Comparison of ENCODE assay signal across 17 cellular contexts in the genomic region with DNA sequence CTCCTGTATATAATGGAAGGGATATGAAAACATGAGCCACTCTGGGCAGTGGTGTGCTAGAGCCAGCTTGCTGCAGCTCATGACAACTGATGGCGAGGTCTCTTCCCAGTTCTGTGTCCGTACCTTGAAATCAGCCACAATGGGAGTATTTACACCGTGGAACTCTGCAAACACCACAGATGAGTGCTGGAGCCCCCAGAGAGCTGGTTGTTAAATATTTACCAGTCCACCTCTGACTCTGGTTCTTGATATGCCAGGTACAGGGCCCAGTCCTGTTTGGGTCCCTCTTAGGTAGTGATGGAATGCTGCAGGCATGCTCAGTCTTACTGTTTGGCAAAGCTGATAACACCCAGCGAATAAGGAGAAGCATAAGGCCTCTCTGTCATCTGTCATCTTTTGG.
DNase-seq lines count a peak whose midpoint lies in the region; ATAC-seq, FAIRE-seq and TF ChIP-seq lines count a peak whose summit lies in the region.
"Had no signal": no experiment of that assay in that cellular context is flagged by ENCODE, and none has a peak within 500 bp of the region (broad histone marks: within the 10 kb centered on the region; RNA-seq: fewer than 3 reads in every experiment).

No MANE protein-coding gene starts in this region.

- H4K20me1 ChIP-seq in HCT116 (ENCODE audit: insufficient read depth), result no peaks in the 10 kb centered on the region
- no peaks in the 10 kb centered on the region for H4K20me1 ChIP-seq in mammary epithelial cell (ENCODE audit: insufficient read depth, low read length)

- H3K79me2 ChIP-seq in HCT116 (ENCODE audit: insufficient read depth, low read length), result no peaks in the 10 kb centered on the region
- H3K79me2 ChIP-seq in mammary epithelial cell (ENCODE audit: insufficient read depth, low read length), result no peaks in the 10 kb centered on the region

- RAD21 ChIA-PET in HCT116 (lab: Charles Lee; ENCODE audit: low non-redundant PET in 1 of 2, low total read pairs in 2 of 2, uncharacterized antibody in 2 of 2, unreplicated experiment in 2 of 2), result no interaction called here

- peak overlapping the region in 1 of 2 experiments; percentile 14; a peak in 1 of 6 replicates for H3K27ac ChIP-seq in A549
- no peak overlapping the region for H3K27ac ChIP-seq in HCT116 (ENCODE audit: low read depth, low read length)
- peak overlapping the region; percentile 91 for H3K27ac ChIP-seq in mammary epithelial cell (ENCODE audit: insufficient read depth, low read depth, low read length)
- H3K27ac ChIP-seq in lower lobe of right lung, result no peak overlapping the region
- H3K27ac ChIP-seq: KMS-11, SJCRH30 had no signal

- TF ChIP-seq POLR2A in A549 (IDR thresholded peaks at IDR 0.05; ENCODE audit: low read length) (no peak), HCT116 (IDR thresholded peaks at IDR 0.05; ENCODE audit: borderline replicate concordance, extremely low read depth, insufficient read depth, insufficient read length) (no peak)

- H3K9me3 ChIP-seq in A549 (0 out of 3 replicates have a peak, but pooled peaks cover 6% of the 10 kb centered on the region), HCT116 (ENCODE audit: control insufficient read depth in 1 of 2, insufficient read depth in 1 of 2, low read depth in 1 of 2, low read length in 2 of 2) (no peaks in the 10 kb centered on the region), mammary epithelial cell (replicated peaks; ENCODE audit: insufficient read depth, low read length) (peaks cover 11% of the 10 kb centered on the region), lower lobe of right lung (no peaks in the 10 kb centered on the region)
- H3K9me3 ChIP-seq: MG63, SJCRH30 had no signal

- BruUV-seq in HCT116 (replicated peaks; lab: Mats Ljungman, UMichigan) (no TSS peak), mammary epithelial cell (replicated peaks; lab: Mats Ljungman, UMichigan) (TSS peak; percentile 93)

- TF ChIP-seq CTCF in A549 (IDR thresholded peaks at IDR 0.05) (no peak), HCT116 (IDR thresholded peaks at IDR 0.05 in 2 of 3, conservative IDR thresholded peaks at IDR 0.05 in 1 of 3; ENCODE audit: borderline replicate concordance in 1 of 3, insufficient read depth in 1 of 3, low read depth in 2 of 3, low read length in 2 of 3) (no peak), mammary epithelial cell (conservative IDR thresholded peaks at IDR 0.05 in 1 of 2, IDR thresholded peaks at IDR 0.05 in 1 of 2; ENCODE audit: extremely low read depth in 1 of 2, insufficient read depth in 1 of 2, low read depth in 1 of 2, low read length in 2 of 2) (no peak), lower lobe of right lung (IDR thresholded peaks at IDR 0.05) (no peak)

- in situ Hi-C loops in mammary epithelial cell (cut with MboI; ENCODE audit: low sequenced_read_pairs in 2 of 2), result no loop called here

- FAIRE-seq in A549 (lab: Jason Lieb, UNC) (no peak), frontal cortex (lab: Jason Lieb, UNC) (no peak)
- FAIRE-seq: D721Med had no signal

- dilution Hi-C loops in mammary epithelial cell (cut with HindIII; ENCODE audit: low sequenced_read_pairs), result no loop called here

- POLR2A ChIA-PET in A549 (lab: Yijun Ruan, JAX) (no interaction called here), HCT116 (lab: Charles Lee) (interaction anchor here (0.5 kb wide), 1 partner anchor 29 kb away, joined by 6 read pairs; no protein-coding TSS in a partner anchor)

- CTCF ChIA-PET in A549 (lab: Yijun Ruan, JAX), result interaction anchor here (0.9 to 1.4 kb wide), 3 partner anchors 10 to 24 kb away, joined by 3 read pairs; no protein-coding TSS in a partner anchor
- CTCF ChIA-PET in HCT116 (lab: Charles Lee), result no interaction called here
- CTCF ChIA-PET in mammary epithelial cell (lab: Charles Lee; ENCODE audit: low non-redundant PET), result interaction anchor here (0.6 to 0.8 kb wide), 3 partner anchors 67 to 299 kb away, joined by 3 to 12 read pairs (median 5); no protein-coding TSS in a partner anchor

- H2AFZ ChIP-seq in HCT116 (ENCODE audit: low read depth, low read length, poor library complexity, severe bottlenecking) (no peak overlapping the region), mammary epithelial cell (ENCODE audit: low read depth, low read length) (peak overlapping the region; percentile 85)

- H3K4me2 ChIP-seq in A549 (peak overlapping the region; percentile 17; the same call in 2 of the 3 replicates), HCT116 (ENCODE audit: low read length) (peak overlapping the region; percentile 18), mammary epithelial cell (ENCODE audit: insufficient read depth, low read depth, low read length) (peak overlapping the region; percentile 25)
- H3K4me2 ChIP-seq: KMS-11 had no signal

- H3K4me1 ChIP-seq in A549, result peaks cover 11% of the 10 kb centered on the region; the same call in 2 of the 3 replicates
- peaks cover 0 to 12% of the 10 kb centered on the region in 2 experiments; a peak in 2 of 4 replicates for H3K4me1 ChIP-seq in HCT116 (ENCODE audit: control insufficient read depth in 1 of 2, insufficient read depth in 2 of 2, low read length in 2 of 2)
- H3K4me1 ChIP-seq in mammary epithelial cell (ENCODE audit: insufficient read depth, low read length), result peaks cover 18% of the 10 kb centered on the region
- H3K4me1 ChIP-seq in lower lobe of right lung, result no peaks in the 10 kb centered on the region
- H3K4me1 ChIP-seq: SJCRH30 had no signal

- H3K4me3 ChIP-seq in A549 (no peak overlapping the region), HCT116 (replicated peaks in 1 of 2; ENCODE audit: low read depth in 1 of 2, low read length in 2 of 2) (no peak overlapping the region), mammary epithelial cell (replicated peaks in 1 of 3; ENCODE audit: insufficient read depth in 1 of 3, low read depth in 2 of 3, low read length in 3 of 3) (no peak overlapping the region), lower lobe of right lung (no peak overlapping the region)
- H3K4me3 ChIP-seq: MG63, SJCRH30 had no signal

- H3K9me2 ChIP-seq in HCT116 (ENCODE audit: insufficient read depth), result no peaks in the 10 kb centered on the region

- intact Hi-C loops in HCT116 (cut with micrococcal nuclease), result no loop called here
- intact Hi-C loops in mammary epithelial cell (cut with micrococcal nuclease), result no loop called here
- intact Hi-C loops in lower lobe of right lung (cut with DNase I), result no loop called here

- no peaks in the 10 kb centered on the region for H3K36me3 ChIP-seq in HCT116 (ENCODE audit: control insufficient read depth in 1 of 2, insufficient read depth in 2 of 2, low read length in 2 of 2)
- H3K36me3 ChIP-seq in mammary epithelial cell (ENCODE audit: insufficient read depth, low read length), result no peaks in the 10 kb centered on the region
- no peaks in the 10 kb centered on the region for H3K36me3 ChIP-seq in lower lobe of right lung
- H3K36me3 ChIP-seq: MG63, SJCRH30 had no signal

- no peak overlapping the region for H3K9ac ChIP-seq in HCT116 (ENCODE audit: low read length)
- H3K9ac ChIP-seq in mammary epithelial cell (ENCODE audit: insufficient read depth, low read length), result no peak overlapping the region
- H3K9ac ChIP-seq: KMS-11 had no signal

- DNase-seq in A549 (ENCODE audit: low read depth in 1 of 2, low spot score in 1 of 2), result no peak
- no peak for DNase-seq in HCT116 (ENCODE audit: low read depth, low spot score)
- no peak for DNase-seq in mammary epithelial cell
- no peak for DNase-seq in lower lobe of right lung
- DNase-seq in frontal cortex (ENCODE audit: low spot score in 2 of 2), result no peak
- no peak for DNase-seq in activated gamma-delta T cell (lab: John Stamatoyannopoulos, UW)
- no peak for DNase-seq in T-helper 2 cell
- no peak for DNase-seq in islet precursor cell
- DNase-seq: CD4-positive, alpha-beta T cell; GF-D8; NCI-H1105; NCI-H187; NCI-H82; SJCRH30 had no signal

- 70% methylated on average over 4 of the region's 4 CpGs for WGBS in A549 (ENCODE audit: missing lambda C conversion rate)
- 100% methylated on average over 4 of the region's 4 CpGs for WGBS in mammary epithelial cell (ENCODE audit: low coverage, missing lambda C conversion rate)

- H3K27me3 ChIP-seq in HCT116 (ENCODE audit: insufficient read depth, low read length), result no peaks in the 10 kb centered on the region
- no peaks in the 10 kb centered on the region for H3K27me3 ChIP-seq in mammary epithelial cell (ENCODE audit: insufficient read depth, low read length)
- H3K27me3 ChIP-seq in lower lobe of right lung (ENCODE audit: low read depth), result no peaks in the 10 kb centered on the region
- H3K27me3 ChIP-seq: MG63, SJCRH30 had no signal

- ATAC-seq in A549, result no peak
- ATAC-seq in HCT116, result no peak; the same call in 1 of the 2 replicates
- ATAC-seq in lower lobe of right lung, result peak; percentile 21 to 82

- TF ChIP-seq RAD21 in A549 (conservative IDR thresholded peaks at IDR 0.05 in 1 of 2, IDR thresholded peaks at IDR 0.05 in 1 of 2), result no peak
- TF ChIP-seq RAD21 in HCT116 (IDR thresholded peaks at IDR 0.05; ENCODE audit: low read depth), result no peak

- TF ChIP-seq EP300 in A549 (IDR thresholded peaks at IDR 0.05), result no peak

TF ChIP-seq in A549, 52 proteins besides CTCF, POLR2A, EP300 and RAD21 (continues in another document):
- TF ChIP-seq RCOR1 (IDR thresholded peaks at IDR 0.05; ENCODE audit: low read depth, low read length) (no peak), MAFK (IDR thresholded peaks at IDR 0.05; ENCODE audit: partially characterized antibody) (no peak), ZSCAN20 (CRISPR knock-in tag; IDR thresholded peaks at IDR 0.05) (no peak)
- TF ChIP-seq, protein P1, sequence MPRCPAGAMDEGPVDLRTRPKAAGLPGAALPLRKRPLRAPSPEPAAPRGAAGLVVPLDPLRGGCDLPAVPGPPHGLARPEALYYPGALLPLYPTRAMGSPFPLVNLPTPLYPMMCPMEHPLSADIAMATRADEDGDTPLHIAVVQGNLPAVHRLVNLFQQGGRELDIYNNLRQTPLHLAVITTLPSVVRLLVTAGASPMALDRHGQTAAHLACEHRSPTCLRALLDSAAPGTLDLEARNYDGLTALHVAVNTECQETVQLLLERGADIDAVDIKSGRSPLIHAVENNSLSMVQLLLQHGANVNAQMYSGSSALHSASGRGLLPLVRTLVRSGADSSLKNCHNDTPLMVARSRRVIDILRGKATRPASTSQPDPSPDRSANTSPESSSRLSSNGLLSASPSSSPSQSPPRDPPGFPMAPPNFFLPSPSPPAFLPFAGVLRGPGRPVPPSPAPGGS (IDR thresholded peaks at IDR 0.05), result no peak

TF ChIP-seq in HCT116, 20 proteins besides CTCF, POLR2A, EP300 and RAD21 (continues in another document):
- no peak for TF ChIP-seq POLR2AphosphoS5 (IDR thresholded peaks at IDR 0.05; ENCODE audit: low read depth, low read length)
- TF ChIP-seq EGR1 (IDR thresholded peaks at IDR 0.05; ENCODE audit: low read depth), result no peak
- TF ChIP-seq TCF7L2 (IDR thresholded peaks at IDR 0.05; ENCODE audit: borderline replicate concordance, extremely low read depth, insufficient read depth, insufficient read length), result no peak

Comparison
In these comparisons a context has a peak if more than half of its experiments do, and no peak if none do; other contexts are left out.
1. ATAC-seq: peak in lower lobe of right lung (2 of 2); none in A549 (0 of 2) and HCT116 (single experiment).
2. Peak in every context shown above with its lines, with median percentiles within 50 percentile points of each other: H3K4me2 ChIP-seq.